ENCODE assay signal across 18 cellular contexts in genomic region chr1:13814131-13814530, GRCh38.
"Had no signal": no experiment of that assay in that cellular context is flagged by ENCODE, and none has a peak within 500 bp of the region (broad histone marks: within the 10 kb centered on the region; RNA-seq: fewer than 3 reads in every experiment).

No MANE protein-coding gene starts in this region.

- H3K27ac ChIP-seq: esophagus squamous epithelium, left ventricle myocardium inferior, lower lobe of right lung, pancreas, right lobe of liver, stomach, tibial artery, uterus had no signal

- H3K4me3 Mint-ChIP-seq: immature natural killer cell, natural killer cell, type B pancreatic cell had no signal

- H3K27ac Mint-ChIP-seq: type B pancreatic cell had no signal

- H3K9me3 ChIP-seq: esophagus squamous epithelium, left ventricle myocardium inferior, lower lobe of right lung, pancreas, right lobe of liver, stomach, tibial artery, uterus had no signal

- ATAC-seq: left colon had no signal

- DNase-seq: cortex of kidney, esophagus squamous epithelium, foreskin melanocyte, kidney glomerular epithelial cell, left colon, left ventricle myocardium inferior, occipital lobe, pancreas, stomach, uterus had no signal

- H3K36me3 Mint-ChIP-seq: natural killer cell, type B pancreatic cell had no signal

- H3K4me3 ChIP-seq: esophagus squamous epithelium, left ventricle myocardium inferior, lower lobe of right lung, pancreas, right lobe of liver, smooth muscle cell, stomach, tibial artery, uterus had no signal

- H3K4me1 ChIP-seq: lower lobe of right lung, tibial artery, uterus had no signal

- H3K27me3 ChIP-seq: esophagus squamous epithelium, pancreas, right lobe of liver, stomach, tibial artery, uterus had no signal

- H3K4me2 ChIP-seq: smooth muscle cell had no signal

- H3K27me3 Mint-ChIP-seq: effector memory CD8-positive, alpha-beta T cell; type B pancreatic cell had no signal

- H3K36me3 ChIP-seq: pancreas, right lobe of liver, uterus had no signal
